12 cellular contexts compared by ENCODE assay signal in the genomic region with DNA sequence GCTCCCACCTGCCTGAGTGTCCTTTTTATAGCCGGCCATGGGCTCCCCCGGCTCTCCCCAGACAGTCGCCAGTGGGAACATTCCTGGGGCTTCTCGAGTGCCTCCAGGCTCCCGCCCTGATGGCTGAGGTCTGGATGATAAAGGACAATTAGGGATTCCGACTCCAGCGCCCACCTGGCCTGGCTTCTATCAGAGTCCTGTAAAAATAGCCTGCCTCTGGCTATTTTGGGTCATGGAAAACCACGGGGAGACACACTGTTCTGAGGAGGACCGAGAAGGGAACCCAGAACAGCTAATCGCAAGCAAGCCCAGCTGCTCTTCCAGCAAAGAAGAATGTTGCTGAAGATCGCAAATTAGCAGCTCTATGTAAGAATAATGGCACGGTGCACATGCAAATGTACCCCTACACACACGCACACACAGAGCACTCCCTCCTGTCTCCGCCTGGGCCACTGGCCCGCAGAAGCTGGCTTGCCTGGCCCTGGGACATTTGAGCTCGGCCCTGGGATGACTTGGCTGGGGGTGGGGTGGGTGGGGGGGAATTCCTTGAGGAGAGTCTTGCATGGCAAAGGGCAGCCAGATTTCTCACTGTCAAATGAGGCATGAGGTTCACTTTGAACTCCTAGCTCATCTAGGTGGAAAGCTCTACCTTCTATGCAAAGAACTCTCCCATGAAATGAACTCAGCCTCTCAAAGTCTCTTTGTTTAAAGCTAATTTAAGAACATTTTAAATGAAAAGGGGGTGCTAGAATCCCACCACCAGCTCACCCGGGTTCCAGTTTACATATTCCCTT. TPM values are rescaled to one million over a fixed set of nuclear protein-coding genes. Genes with fewer than 3 reads are reported as not detected.
DNase-seq lines count a peak whose midpoint lies in the region; ATAC-seq and TF ChIP-seq lines count a peak whose summit lies in the region.
"Had no signal": no experiment of that assay in that cellular context is flagged by ENCODE, and none has a peak within 500 bp of the region (broad histone marks: within the 10 kb centered on the region; RNA-seq: fewer than 3 reads in every experiment).

No MANE protein-coding gene starts in this region.

- no peak for TF ChIP-seq CTCF in testis (IDR thresholded peaks at IDR 0.05)

- H3K4me1 ChIP-seq in testis, result no peaks in the 10 kb centered on the region

- no peak for TF ChIP-seq POLR2A in testis (IDR thresholded peaks at IDR 0.05)

- no peaks in the 10 kb centered on the region for H3K36me3 ChIP-seq in testis (ENCODE audit: low read depth, missing control alignments)
- H3K36me3 ChIP-seq: suprapubic skin had no signal

- DNase-seq in cerebellar cortex (ENCODE audit: low spot score) (peak; percentile 75), left kidney (ENCODE audit: low read depth, low spot score) (peak; percentile 95), testis (peak; percentile 22), retina (no peak), DMS153 (lab: John Stamatoyannopoulos, UW) (no peak), NK-92 (lab: John Stamatoyannopoulos, UW; ENCODE audit: unreplicated experiment) (no peak)
- DNase-seq: activated T-cell treated with anti-CD3 and anti-CD28 coated beads, Interleukin-2, amount 50 U/mL, for 4 hours; hippocampal formation; KBM-7; mesenchymal stem cell had no signal

- 33 to 40% methylated on average over 17 of the region's 17 CpGs for WGBS in testis, 2 donors

- no peaks in the 10 kb centered on the region for H3K9me3 ChIP-seq in testis
- H3K9me3 ChIP-seq: suprapubic skin had no signal

- no peak overlapping the region for H3K4me3 ChIP-seq in testis
- H3K4me3 ChIP-seq: suprapubic skin had no signal

- peak; percentile 54 for ATAC-seq in HG02884 (IDR thresholded peaks at IDR 0.05; ENCODE audit: unreplicated experiment)
- ATAC-seq: activated T-cell treated with anti-CD3 and anti-CD28 coated beads, Interleukin-2, amount 50 U/mL, for 4 hours had no signal

- H3K27ac ChIP-seq in testis, result no peak overlapping the region
- H3K27ac ChIP-seq: suprapubic skin had no signal

- H3K27me3 ChIP-seq in testis, result no peaks in the 10 kb centered on the region

- intact Hi-C loops in testis (cut with DNase I; ENCODE audit: low total_unique reads), result no loop called here

RNA-seq across cellular contexts. Expression of a gene that starts 55.3 kb away (rescaled TPM):
- total RNA-seq in testis, result 10 to 100 TPM; 24.8 to 33.9 TPM
- 19.8 TPM for polyA plus RNA-seq in testis (ENCODE audit: insufficient read depth, low read depth, low replicate concordance)
- total RNA-seq: suprapubic skin had no signal

Comparison
In these comparisons a context has a peak if more than half of its experiments do, and no peak if none do; other contexts are left out.
1. DNase-seq: peak in cerebellar cortex (single experiment), left kidney (single experiment) and testis (single experiment); none in retina (single experiment), DMS153 (single experiment) and NK-92 (single experiment).